ENCODE assay signal across 9 cellular contexts in genomic region chr6:138588805-138589434, GRCh38.
DNase-seq lines count a peak whose midpoint lies in the region; ATAC-seq and TF ChIP-seq lines count a peak whose summit lies in the region.
"Had no signal": no experiment of that assay in that cellular context is flagged by ENCODE, and none has a peak within 500 bp of the region (broad histone marks: within the 10 kb centered on the region; RNA-seq: fewer than 3 reads in every experiment).

No MANE protein-coding gene starts in this region.

- TF ChIP-seq CTCF in GM12872 (IDR thresholded peaks at IDR 0.05; ENCODE audit: insufficient read depth, low read depth, low read length) (peak; percentile 90), LNCaP clone FGC (IDR thresholded peaks at IDR 0.05; ENCODE audit: control insufficient read depth, extremely low read depth, insufficient read depth) (peak; percentile 94), parathyroid adenoma (IDR thresholded peaks at IDR 0.05) (peak; percentile 93)

- no peaks in the 10 kb centered on the region for H3K79me2 ChIP-seq in parathyroid adenoma

- H3K4me3 Mint-ChIP-seq in activated naive CD4-positive, alpha-beta T cell treated with anti-CD3 and anti-CD28 coated beads, Interleukin-2, amount 10 ng/mL, durations not matched to agents 7 days and 5 days, result no peak overlapping the region

- ATAC-seq in GM21360 (IDR thresholded peaks at IDR 0.05; ENCODE audit: unreplicated experiment), result no peak

- H3K27me3 Mint-ChIP-seq in activated naive CD4-positive, alpha-beta T cell treated with anti-CD3 and anti-CD28 coated beads, Interleukin-2, amount 10 ng/mL, durations not matched to agents 7 days and 5 days, result peaks cover 7% of the 10 kb centered on the region

- H3K9me3 ChIP-seq in SJCRH30 (replicated peaks) (no peaks in the 10 kb centered on the region), parathyroid adenoma (ENCODE audit: control insufficient read depth, low read length) (no peaks in the 10 kb centered on the region)

- H3K9me3 Mint-ChIP-seq in activated naive CD4-positive, alpha-beta T cell treated with anti-CD3 and anti-CD28 coated beads, Interleukin-2, amount 10 ng/mL, durations not matched to agents 7 days and 5 days, result no peaks in the 10 kb centered on the region

- no peak overlapping the region for H3K4me2 ChIP-seq in parathyroid adenoma (ENCODE audit: low read length)

- CTCF ChIA-PET in activated naive CD4-positive, alpha-beta T cell treated with anti-CD3 and anti-CD28 coated beads, Interleukin-2, amount 10 ng/mL, durations not matched to agents 7 days and 5 days (lab: Charles Lee), result interaction anchor here (0.7 to 6.2 kb wide), 13 partner anchors 9 to 474 kb away, joined by 3 to 96 read pairs (median 4); no protein-coding TSS in a partner anchor

- DNase-seq in A172 (ENCODE audit: low spot score), result peak; percentile 74
- DNase-seq in LNCaP clone FGC (ENCODE audit: low read depth), result peak; percentile 28
- peak; percentile 62 to 90 for DNase-seq in SJCRH30
- DNase-seq in activated naive CD4-positive, alpha-beta T cell treated with anti-CD3 and anti-CD28 coated beads, Interleukin-2, amount 10 ng/mL, durations not matched to agents 7 days and 5 days, result peak; percentile 63
- peak; percentile 66 for DNase-seq in glomerular endothelial cell (ENCODE audit: extremely low read depth, low read depth, low spot score)

- peak overlapping the region; percentile 7 for H2AFZ ChIP-seq in parathyroid adenoma

- H3K27ac ChIP-seq in SJCRH30 (no peak overlapping the region), parathyroid adenoma (no peak overlapping the region)
- H3K27ac ChIP-seq: skin epidermis had no signal

- no peak overlapping the region for H3K27ac Mint-ChIP-seq in activated naive CD4-positive, alpha-beta T cell treated with anti-CD3 and anti-CD28 coated beads, Interleukin-2, amount 10 ng/mL, durations not matched to agents 7 days and 5 days

- H3K27me3 ChIP-seq in SJCRH30 (no peaks in the 10 kb centered on the region), parathyroid adenoma (ENCODE audit: control insufficient read depth, insufficient read depth, low read length) (no peaks in the 10 kb centered on the region)

- H3K4me1 ChIP-seq in SJCRH30 (no peaks in the 10 kb centered on the region), parathyroid adenoma (peaks cover 2% of the 10 kb centered on the region)

- H3K36me3 ChIP-seq in SJCRH30, result no peaks in the 10 kb centered on the region
- H3K36me3 ChIP-seq in parathyroid adenoma (ENCODE audit: control insufficient read depth, insufficient read depth, low read length), result no peaks in the 10 kb centered on the region

- no peaks in the 10 kb centered on the region for H3K36me3 Mint-ChIP-seq in activated naive CD4-positive, alpha-beta T cell treated with anti-CD3 and anti-CD28 coated beads, Interleukin-2, amount 10 ng/mL, durations not matched to agents 7 days and 5 days

- peaks cover 43% of the 10 kb centered on the region for H3K4me1 Mint-ChIP-seq in activated naive CD4-positive, alpha-beta T cell treated with anti-CD3 and anti-CD28 coated beads, Interleukin-2, amount 10 ng/mL, durations not matched to agents 7 days and 5 days

- no peak overlapping the region for H3K9ac ChIP-seq in parathyroid adenoma

- no peak overlapping the region for H3K4me3 ChIP-seq in LNCaP clone FGC (ENCODE audit: low read depth, low read length)
- no peak overlapping the region for H3K4me3 ChIP-seq in SJCRH30
- H3K4me3 ChIP-seq in parathyroid adenoma (ENCODE audit: low read depth, low read length), result no peak overlapping the region
- H3K4me3 ChIP-seq: skin epidermis had no signal
